In genomic region chr16:86565644-86566511, GRCh38 we compare ENCODE assay signal across 10 cellular contexts. TPM values are rescaled to one million over a fixed set of nuclear protein-coding genes. Genes with fewer than 3 reads are reported as not detected.
DNase-seq lines count a peak whose midpoint lies in the region; ATAC-seq and TF ChIP-seq lines count a peak whose summit lies in the region.
"Had no signal": no experiment of that assay in that cellular context is flagged by ENCODE, and none has a peak within 500 bp of the region (broad histone marks: within the 10 kb centered on the region; RNA-seq: fewer than 3 reads in every experiment).

No MANE protein-coding gene starts in this region.

- H3K9me3 ChIP-seq in iPS-18a (ENCODE audit: control insufficient read depth, low read depth, low read length) (no peaks in the 10 kb centered on the region), testis (no peaks in the 10 kb centered on the region), esophagus muscularis mucosa (no peaks in the 10 kb centered on the region), A673 (ENCODE audit: low read depth, low read length, poor library complexity, severe bottlenecking) (no peaks in the 10 kb centered on the region)

- POLR2A ChIA-PET in A673 (lab: Charles Lee; ENCODE audit: low non-redundant PET): no interaction called here

- TF ChIP-seq POLR2A in testis (IDR thresholded peaks at IDR 0.05) (no peak), esophagus muscularis mucosa (IDR thresholded peaks at IDR 0.05; ENCODE audit: low read depth) (no peak)

- in situ Hi-C loops in astrocyte of the cerebellum (cut with HindIII; ENCODE audit: low sequenced_read_pairs): loop anchor here (25.0 kb wide), 2 partner anchors 471 to 696 kb away; no protein-coding TSS in a partner anchor

- no TSS peak for BruUV-seq in A673 (replicated peaks; lab: Mats Ljungman, UMichigan)

- peak overlapping the region; percentile 11 for H3K4me3 Mint-ChIP-seq in activated T-cell treated with anti-CD3 and anti-CD28 coated beads, Interleukin-2, amount 50 U/mL, for 4 hours

- H3K36me3 ChIP-seq in iPS-18a (ENCODE audit: control insufficient read depth, low read depth, low read length) (no peaks in the 10 kb centered on the region), testis (ENCODE audit: low read depth, missing control alignments) (no peaks in the 10 kb centered on the region), esophagus muscularis mucosa (no peaks in the 10 kb centered on the region), A673 (ENCODE audit: insufficient read depth, low read length, poor library complexity, severe bottlenecking) (no peaks in the 10 kb centered on the region)

- no peak for DNase-seq in activated T-cell treated with anti-CD3 and anti-CD28 coated beads, Interleukin-2, amount 50 U/mL, for 4 hours
- DNase-seq in activated T-cell treated with anti-CD3 and anti-CD28 coated beads, Interleukin-2, amount 50 U/mL, for 48 hours: no peak
- DNase-seq in astrocyte of the cerebellum (ENCODE audit: low read depth) (no peak), testis (no peak), esophagus muscularis mucosa (ENCODE audit: extremely low spot score) (no peak), A673 (ENCODE audit: low spot score) (no peak)
- DNase-seq: NCI-H146 had no signal

- no peak for TF ChIP-seq CTCF in astrocyte of the cerebellum (IDR thresholded peaks at IDR 0.05; ENCODE audit: low read depth, low read length, missing control alignments)
- no peak for TF ChIP-seq CTCF in testis (IDR thresholded peaks at IDR 0.05)
- TF ChIP-seq CTCF in esophagus muscularis mucosa (IDR thresholded peaks at IDR 0.05): no peak
- no peak for TF ChIP-seq CTCF in A673 (conservative IDR thresholded peaks at IDR 0.05; ENCODE audit: low read depth, low read length)

- intact Hi-C loops in testis (cut with DNase I; ENCODE audit: low total_unique reads): loop anchor here (5.0 kb wide), 1 partner anchor 491 kb away; no protein-coding TSS in a partner anchor
- intact Hi-C loops in esophagus muscularis mucosa (cut with DNase I): loop anchor here (2.0 kb wide), 2 partner anchors 497 to 713 kb away; no protein-coding TSS in a partner anchor
- intact Hi-C loops in A673 (cut with micrococcal nuclease; ENCODE audit: unreplicated experiment): loop anchor here (10.0 kb wide), 1 partner anchor 1069 kb away; no protein-coding TSS in a partner anchor

- H3K4me1 ChIP-seq in iPS-18a (ENCODE audit: control insufficient read depth, low read depth, low read length): peaks cover 13% of the 10 kb centered on the region
- H3K4me1 ChIP-seq in testis: peaks cover 4% of the 10 kb centered on the region
- peaks cover 5 to 47% (median 33%) of the 10 kb centered on the region in 4 donors for H3K4me1 ChIP-seq in esophagus muscularis mucosa
- H3K4me1 ChIP-seq in A673 (ENCODE audit: insufficient read depth, low read length, poor library complexity, severe bottlenecking): peaks cover 4% of the 10 kb centered on the region

- H3K27me3 Mint-ChIP-seq in activated T-cell treated with anti-CD3 and anti-CD28 coated beads, Interleukin-2, amount 50 U/mL, for 4 hours (ENCODE audit: low read depth): peaks cover 71% of the 10 kb centered on the region

- H3K27ac ChIP-seq in iPS-18a (ENCODE audit: low read length) (no peak overlapping the region), testis (no peak overlapping the region), esophagus muscularis mucosa (replicated peaks in 1 of 4) (no peak overlapping the region), A673 (ENCODE audit: low read depth, low read length, poor library complexity, severe bottlenecking) (no peak overlapping the region)

- H3K9me3 Mint-ChIP-seq in activated T-cell treated with anti-CD3 and anti-CD28 coated beads, Interleukin-2, amount 50 U/mL, for 4 hours: no peaks in the 10 kb centered on the region
- H3K9me3 Mint-ChIP-seq: stimulated activated naive CD8-positive, alpha-beta T cell treated with anti-CD3 and anti-CD28 coated beads, Interleukin-15, amount 100 ng/mL, for 72 hours had no signal

- peaks cover 16% of the 10 kb centered on the region for H3K4me1 Mint-ChIP-seq in activated T-cell treated with anti-CD3 and anti-CD28 coated beads, Interleukin-2, amount 50 U/mL, for 4 hours (ENCODE audit: low read depth)

- H3K9ac ChIP-seq in iPS-18a (ENCODE audit: low read length): no peak overlapping the region

- H3K27me3 ChIP-seq in iPS-18a (ENCODE audit: control insufficient read depth, insufficient read depth, low read length): peaks cover 84% of the 10 kb centered on the region
- no peaks in the 10 kb centered on the region for H3K27me3 ChIP-seq in testis
- H3K27me3 ChIP-seq in esophagus muscularis mucosa: peaks cover 0 to 95% (median 52%) of the 10 kb centered on the region in 4 donors
- peaks cover 64% of the 10 kb centered on the region for H3K27me3 ChIP-seq in A673 (replicated peaks; ENCODE audit: insufficient read depth, low read depth, low read length, poor library complexity)

- no peak for TF ChIP-seq EP300 in esophagus muscularis mucosa (IDR thresholded peaks at IDR 0.05)

- CTCF ChIA-PET in A673 (lab: Charles Lee): interaction anchor here (1.0 kb wide), 1 partner anchor 310 kb away, joined by 4 read pairs; no protein-coding TSS in a partner anchor

- 20 to 30% methylated on average over 41 to 53 of the region's 53 CpGs for WGBS in testis, 2 donors
- 11% methylated on average over 30 of the region's 53 CpGs for WGBS in esophagus muscularis mucosa

- H3K4me3 ChIP-seq in astrocyte of the cerebellum (ENCODE audit: low read depth, low read length) (peak overlapping the region; percentile 74), iPS-18a (ENCODE audit: low read length) (peak overlapping the region; percentile 23), testis (peak overlapping the region; percentile 54 to 71), esophagus muscularis mucosa (peak overlapping the region in 2 of 4 donors; percentile 44 to 48), A673 (ENCODE audit: low read depth, low read length, poor library complexity, severe bottlenecking) (no peak overlapping the region)

- ATAC-seq in activated T-cell treated with anti-CD3 and anti-CD28 coated beads, Interleukin-2, amount 50 U/mL, for 4 hours: no peak
- no peak for ATAC-seq in GM21825 (IDR thresholded peaks at IDR 0.05; ENCODE audit: unreplicated experiment)

- H3K36me3 Mint-ChIP-seq in activated T-cell treated with anti-CD3 and anti-CD28 coated beads, Interleukin-2, amount 50 U/mL, for 4 hours (ENCODE audit: insufficient read depth): no peaks in the 10 kb centered on the region

RNA-seq across cellular contexts. Expression of gene FOXC2, which starts 0.8 kb away (rescaled TPM):
- total RNA-seq in activated T-cell treated with anti-CD3 and anti-CD28 coated beads, Interleukin-2, amount 50 U/mL, for 4 hours: not detected
- total RNA-seq in testis: 10 to 100 TPM in 1 of 2 donors, 1 to 10 TPM in 1; 7.6 to 11.2 TPM
- 3.9 TPM for polyA plus RNA-seq in testis (ENCODE audit: insufficient read depth, low read depth, low replicate concordance)
- total RNA-seq in esophagus muscularis mucosa: 1 to 10 TPM in 2 of 4 donors, under 1 TPM in 2; 0.71 to 1.7 (median 1.1) TPM
- total RNA-seq in A673 (2021): 0.13 and 0.34 TPM in 2 replicates

RNA-seq across cellular contexts. Expression of gene MTHFSD, which starts 10.8 kb away (rescaled TPM):
- 10 to 100 TPM; 18.9 to 21.2 (median 20.1) TPM for total RNA-seq in activated T-cell treated with anti-CD3 and anti-CD28 coated beads, Interleukin-2, amount 50 U/mL, for 4 hours
- total RNA-seq in testis: 10 to 100 TPM; 45.0 to 55.6 TPM
- polyA plus RNA-seq in testis (ENCODE audit: insufficient read depth, low read depth, low replicate concordance): 42.2 TPM
- total RNA-seq in esophagus muscularis mucosa: 10 to 100 TPM; 10.1 to 17.9 (median 15.5) TPM
- 26.5 and 27.5 TPM in 2 replicates for total RNA-seq in A673 (2021)

RNA-seq across cellular contexts. Expression of gene FOXL1, which starts 12.5 kb away (rescaled TPM):
- not detected for total RNA-seq in activated T-cell treated with anti-CD3 and anti-CD28 coated beads, Interleukin-2, amount 50 U/mL, for 4 hours
- total RNA-seq in testis (1 to 10 TPM; 4.6 to 5.9 TPM), esophagus muscularis mucosa (under 1 TPM; 0.52 to 0.83 (median 0.69) TPM), A673 (2021) (0.13 and 0.20 TPM in 2 replicates)
- 1.4 TPM for polyA plus RNA-seq in testis (ENCODE audit: insufficient read depth, low read depth, low replicate concordance)

RNA-seq across cellular contexts. Expression of gene FOXF1, which starts 55.6 kb away (rescaled TPM):
- total RNA-seq in activated T-cell treated with anti-CD3 and anti-CD28 coated beads, Interleukin-2, amount 50 U/mL, for 4 hours: under 1 TPM; 0.05 to 0.08 (median 0.08) TPM
- total RNA-seq in testis: 1 to 10 TPM; 2.0 to 2.8 TPM
- polyA plus RNA-seq in testis (ENCODE audit: insufficient read depth, low read depth, low replicate concordance): 0.91 TPM
- 10 to 100 TPM; 40.7 to 94.5 (median 69.3) TPM for total RNA-seq in esophagus muscularis mucosa
- total RNA-seq in A673 (2021): not detected in 2 replicates
